In the genomic region with DNA sequence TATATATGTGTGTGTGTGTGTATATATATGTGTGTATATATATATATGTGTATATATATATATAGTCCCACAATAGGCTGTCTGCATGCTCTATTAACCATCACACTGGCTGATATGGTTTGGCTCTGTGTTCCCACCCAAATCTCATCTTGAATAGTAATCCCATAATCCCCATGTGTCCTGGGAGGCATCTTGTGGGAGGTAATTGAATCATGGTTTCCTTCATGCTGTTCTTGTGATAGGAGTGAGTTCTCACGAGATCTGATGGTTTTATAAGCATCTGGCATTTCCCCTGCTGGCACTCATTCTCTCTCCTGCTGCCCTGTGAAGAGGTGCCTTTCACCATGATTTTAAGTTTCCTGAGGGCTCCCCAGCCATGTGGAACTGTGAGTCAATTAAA, we compare ENCODE assay signal across 7 cellular contexts. TPM values are rescaled to one million over a fixed set of nuclear protein-coding genes. Genes with fewer than 3 reads are reported as not detected.
A peak's percentile ranks its signal among the peaks of the same experiment; 100 is the strongest.
DNase-seq lines count a peak whose midpoint lies in the region; TF ChIP-seq lines count a peak whose summit lies in the region.
"Not testable (repeated sequence)": the region's sequence is repeated elsewhere in the genome, so short reads cannot be mapped to it uniquely, and the experiment has no call there.

No MANE protein-coding gene starts in this region.

- not testable (repeated sequence) for H3K36me3 Mint-ChIP-seq in glutamatergic neuron (ENCODE audit: unreplicated experiment)
- H3K36me3 Mint-ChIP-seq in neural crest cell (ENCODE audit: low read depth) = peaks cover 10% of the 10 kb centered on the region

- intact Hi-C loops in A673 (cut with micrococcal nuclease; ENCODE audit: unreplicated experiment) = loop anchor here (5.0 to 10.0 kb wide), 2 partner anchors 228 to 315 kb away; partner anchors contain the start of gene ZFYVE9

- peak; percentile 58 for DNase-seq in A673 (ENCODE audit: low spot score)
- DNase-seq in DMS 273 (lab: John Stamatoyannopoulos, UW; ENCODE audit: unreplicated experiment) = peak; percentile 22
- peak; percentile 13 to 51 for DNase-seq in NCI-H524 (lab: John Stamatoyannopoulos, UW)
- DNase-seq in NCI-H82 treated with DMSO at 0.1 percent for 48 hours (lab: John Stamatoyannopoulos, UW; ENCODE audit: unreplicated experiment) = peak; percentile 64
- DNase-seq in WERI-Rb-1 = peak; percentile 29
- not testable (repeated sequence) for DNase-seq in glutamatergic neuron; neural crest cell (ENCODE audit: low read depth, low spot score)

- not testable (repeated sequence) for H3K9me3 ChIP-seq in A673 (ENCODE audit: low read depth, low read length, poor library complexity, severe bottlenecking); WERI-Rb-1 (ENCODE audit: severe bottlenecking)

- not testable (repeated sequence) for BruUV-seq in A673 (replicated peaks; lab: Mats Ljungman, UMichigan)

- CTCF ChIA-PET in A673 (lab: Charles Lee) = not testable (repeated sequence)

- H3K27ac ChIP-seq in A673 (ENCODE audit: low read depth, low read length, poor library complexity, severe bottlenecking) = not testable (repeated sequence)
- peak overlapping the region; percentile 35 for H3K27ac ChIP-seq in WERI-Rb-1

- peaks cover 32% of the 10 kb centered on the region for H3K36me3 ChIP-seq in A673 (ENCODE audit: insufficient read depth, low read length, poor library complexity, severe bottlenecking)
- peaks cover 39% of the 10 kb centered on the region for H3K36me3 ChIP-seq in WERI-Rb-1

- POLR2A ChIA-PET in A673 (lab: Charles Lee; ENCODE audit: low non-redundant PET) = not testable (repeated sequence)

- H3K27ac Mint-ChIP-seq in glutamatergic neuron (ENCODE audit: unreplicated experiment); neural crest cell (ENCODE audit: unreplicated experiment): not testable (repeated sequence)

- H3K9me3 Mint-ChIP-seq in glutamatergic neuron (ENCODE audit: unreplicated experiment) = peaks cover 13% of the 10 kb centered on the region
- H3K9me3 Mint-ChIP-seq in neural crest cell = not testable (repeated sequence)

- not testable (repeated sequence) for H3K27me3 Mint-ChIP-seq in glutamatergic neuron (ENCODE audit: unreplicated experiment); neural crest cell (ENCODE audit: low read depth)

- H3K4me1 Mint-ChIP-seq in glutamatergic neuron (ENCODE audit: low read depth, unreplicated experiment) = not testable (repeated sequence)
- H3K4me1 Mint-ChIP-seq in neural crest cell = peaks cover 24% of the 10 kb centered on the region

- H3K4me3 ChIP-seq in A673 (ENCODE audit: low read depth, low read length, poor library complexity, severe bottlenecking); WERI-Rb-1 (ENCODE audit: low read depth, low read length): not testable (repeated sequence)

- not testable (repeated sequence) for H3K4me1 ChIP-seq in A673 (ENCODE audit: insufficient read depth, low read length, poor library complexity, severe bottlenecking)

- TF ChIP-seq CTCF in A673 (conservative IDR thresholded peaks at IDR 0.05; ENCODE audit: low read depth, low read length); WERI-Rb-1 (IDR thresholded peaks at IDR 0.05; ENCODE audit: low read depth, low read length); glutamatergic neuron (IDR thresholded peaks at IDR 0.05; ENCODE audit: partially characterized antibody, unreplicated experiment); neural crest cell (conservative IDR thresholded peaks at IDR 0.05): not testable (repeated sequence)

- peak overlapping the region; percentile 53 for H3K4me3 Mint-ChIP-seq in glutamatergic neuron (ENCODE audit: unreplicated experiment)
- H3K4me3 Mint-ChIP-seq in neural crest cell = peak overlapping the region; percentile 54

- H3K27me3 ChIP-seq in A673 (replicated peaks; ENCODE audit: insufficient read depth, low read depth, low read length, poor library complexity); WERI-Rb-1 (ENCODE audit: insufficient read depth, low read depth, severe bottlenecking): not testable (repeated sequence)

RNA-seq across cellular contexts. Expression of gene CC2D1B, which starts 3.8 kb away (rescaled TPM):
- total RNA-seq in A673 (2021) (30.9 and 34.7 TPM in 2 replicates), glutamatergic neuron (ENCODE audit: unreplicated experiment) (54.9 TPM), neural crest cell (34.5 and 39.0 TPM in 2 replicates)

RNA-seq across cellular contexts. Expression of gene ORC1, which starts 34.4 kb away (rescaled TPM):
- total RNA-seq in A673 (2021) (50.4 and 54.0 TPM in 2 replicates), glutamatergic neuron (ENCODE audit: unreplicated experiment) (3.4 TPM), neural crest cell (36.9 and 38.5 TPM in 2 replicates)

RNA-seq across cellular contexts. Expression of gene PRPF38A, which starts 34.6 kb away (rescaled TPM):
- total RNA-seq in A673 (2021) (83.2 and 95.7 TPM in 2 replicates), glutamatergic neuron (ENCODE audit: unreplicated experiment) (41.6 TPM), neural crest cell (81.1 and 83.6 TPM in 2 replicates)
